In genomic region chr6:30102701-30103629, GRCh38 we compare ENCODE assay signal across 8 cellular contexts. TPM values are rescaled to one million over a fixed set of nuclear protein-coding genes. Genes with fewer than 3 reads are reported as not detected.
DNase-seq lines count a peak whose midpoint lies in the region; ATAC-seq and TF ChIP-seq lines count a peak whose summit lies in the region.

No MANE protein-coding gene starts in this region.

- H3K4me3 ChIP-seq in GM12864 (ENCODE audit: low read depth, low read length), result peak overlapping the region; percentile 33

- DNase-seq in GM12864 (ENCODE audit: low read depth), result peak; percentile 61
- DNase-seq in NCI-H345 (lab: John Stamatoyannopoulos, UW), result peak; percentile 83
- DNase-seq in cerebellum (ENCODE audit: low spot score), result peak; percentile 73
- DNase-seq in kidney tubule cell (ENCODE audit: low spot score), result peak; percentile 88
- peak; percentile 87 for DNase-seq in stimulated activated CD4-positive, alpha-beta T cell treated with anti-CD3 and anti-CD28 coated beads, Interleukin-15, amount 100 ng/mL, for 24 hours

- TF ChIP-seq CTCF in GM12864 (IDR thresholded peaks at IDR 0.05; ENCODE audit: low read depth, low read length, missing control alignments), result peak; percentile 98

- ATAC-seq in HG03135 (IDR thresholded peaks at IDR 0.05; ENCODE audit: unreplicated experiment) (peak; percentile 63), GM21619 (IDR thresholded peaks at IDR 0.05; ENCODE audit: unreplicated experiment) (no peak)
- ATAC-seq in activated CD4-positive, CD25-positive, alpha-beta regulatory T cell treated with anti-CD3 and anti-CD28 coated beads, Interleukin-2, amount 50 U/mL, for 24 hours, result peak; percentile 79 to 88

RNA-seq across cellular contexts. Expression of gene TRIM31, which starts 9.9 kb away (rescaled TPM):
- total RNA-seq in cerebellum, result not detected

RNA-seq across cellular contexts. Expression of gene RNF39, which starts 27.4 kb away (rescaled TPM):
- 0.18 TPM for total RNA-seq in cerebellum

RNA-seq across cellular contexts. Expression of gene TRIM40, which starts 33.0 kb away (rescaled TPM):
- total RNA-seq in cerebellum, result not detected

RNA-seq across cellular contexts. Expression of gene PPP1R11, which starts 36.0 kb away (rescaled TPM):
- 15.2 TPM for total RNA-seq in cerebellum

RNA-seq across cellular contexts. Expression of gene POLR1H, which starts 41.9 kb away (rescaled TPM):
- 13.1 TPM for total RNA-seq in cerebellum
